In genomic region chr9:113652355-113653152, GRCh38 we compare ENCODE assay signal across 2 cellular contexts.
TF ChIP-seq lines count a peak whose summit lies in the region.

No MANE protein-coding gene starts in this region.

TF ChIP-seq in GM12878, 131 proteins besides CTCF, POLR2A, EP300 and RAD21 (continued from another document):
- TF ChIP-seq JUND (IDR thresholded peaks at IDR 0.05; ENCODE audit: low read depth, low read length) (no peak), ZNF207 (IDR thresholded peaks at IDR 0.05; ENCODE audit: borderline replicate concordance) (no peak), GABPA (IDR thresholded peaks at IDR 0.05; ENCODE audit: low read depth) (no peak), MAX (IDR thresholded peaks at IDR 0.05; ENCODE audit: low read depth, low read length) (no peak), YBX1 (IDR thresholded peaks at IDR 0.05) (no peak), ZNF592 (IDR thresholded peaks at IDR 0.05) (no peak), IRF4 (IDR thresholded peaks at IDR 0.05; ENCODE audit: low read depth, low read length) (no peak), CUX1 (IDR thresholded peaks at IDR 0.05; ENCODE audit: insufficient replicate concordance, low read depth, low read length) (no peak), HCFC1 (IDR thresholded peaks at IDR 0.05; ENCODE audit: low read length) (no peak), USF2 (IDR thresholded peaks at IDR 0.05; ENCODE audit: borderline replicate concordance, low read depth, low read length) (no peak), KLF5 (IDR thresholded peaks at IDR 0.05; ENCODE audit: partially characterized antibody) (no peak), CBFB (IDR thresholded peaks at IDR 0.05; ENCODE audit: low read depth) (no peak)

TF ChIP-seq in liver, 16 proteins besides CTCF, POLR2A, EP300 and RAD21 (continued from another document):
- peak; percentile 89 for TF ChIP-seq ATF3 (IDR thresholded peaks at IDR 0.05)
- peak; percentile 98 to 99 for TF ChIP-seq EGR1 (IDR thresholded peaks at IDR 0.05; ENCODE audit: low read depth in 2 of 2)
- TF ChIP-seq MAX (IDR thresholded peaks at IDR 0.05) = peak; percentile 97
- TF ChIP-seq SP1 (IDR thresholded peaks at IDR 0.05) = peak; percentile 99
- TF ChIP-seq FOXA2 (IDR thresholded peaks at IDR 0.05) = peak; percentile 98
- TF ChIP-seq HNF4A (conservative IDR thresholded peaks at IDR 0.05) = peak; percentile 98 to 99
- TF ChIP-seq FOXA1 (IDR thresholded peaks at IDR 0.05) = peak; percentile 97
- TF ChIP-seq HNF4G (IDR thresholded peaks at IDR 0.05) = peak; percentile 97
- peak; percentile 98 to 100 for TF ChIP-seq RXRA (IDR thresholded peaks at IDR 0.05)
- TF ChIP-seq YY1 (IDR thresholded peaks at IDR 0.05) = peak; percentile 91
- no peak for TF ChIP-seq TAF1 (conservative IDR thresholded peaks at IDR 0.05)
- peak; percentile 93 for TF ChIP-seq ZBTB33 (IDR thresholded peaks at IDR 0.05)
- TF ChIP-seq REST (IDR thresholded peaks at IDR 0.05) = peak; percentile 90
- TF ChIP-seq JUND (IDR thresholded peaks at IDR 0.05) = peak; percentile 81 to 95
- peak; percentile 82 for TF ChIP-seq NR2F2 (IDR thresholded peaks at IDR 0.05)
